In genomic region chr2:237194906-237195305, GRCh38 we compare ENCODE assay signal across 1 cellular context.
TF ChIP-seq lines count a peak whose summit lies in the region.

No MANE protein-coding gene starts in this region.

TF ChIP-seq in IMR-90, 13 proteins besides CTCF, POLR2A, EP300 and RAD21 (continued from another document):
- no peak for TF ChIP-seq USF2 (IDR thresholded peaks at IDR 0.05; ENCODE audit: low read depth, low read length)
- TF ChIP-seq NFE2L2 (IDR thresholded peaks at IDR 0.05; ENCODE audit: low read depth, low read length) = no peak
- TF ChIP-seq RCOR1 (IDR thresholded peaks at IDR 0.05; ENCODE audit: insufficient replicate concordance, low read length) = no peak
- no peak for TF ChIP-seq FOS (IDR thresholded peaks at IDR 0.05; ENCODE audit: low read depth, low read length)
- TF ChIP-seq MAFK (IDR thresholded peaks at IDR 0.05; ENCODE audit: low read depth, low read length) = no peak
- TF ChIP-seq CEBPB (IDR thresholded peaks at IDR 0.05; ENCODE audit: low read depth, low read length) = no peak
- TF ChIP-seq SMC3 (IDR thresholded peaks at IDR 0.05; ENCODE audit: low read depth, low read length) = no peak
- no peak for TF ChIP-seq RFX5 (IDR thresholded peaks at IDR 0.05; ENCODE audit: low read depth, low read length)
- TF ChIP-seq, protein P1, sequence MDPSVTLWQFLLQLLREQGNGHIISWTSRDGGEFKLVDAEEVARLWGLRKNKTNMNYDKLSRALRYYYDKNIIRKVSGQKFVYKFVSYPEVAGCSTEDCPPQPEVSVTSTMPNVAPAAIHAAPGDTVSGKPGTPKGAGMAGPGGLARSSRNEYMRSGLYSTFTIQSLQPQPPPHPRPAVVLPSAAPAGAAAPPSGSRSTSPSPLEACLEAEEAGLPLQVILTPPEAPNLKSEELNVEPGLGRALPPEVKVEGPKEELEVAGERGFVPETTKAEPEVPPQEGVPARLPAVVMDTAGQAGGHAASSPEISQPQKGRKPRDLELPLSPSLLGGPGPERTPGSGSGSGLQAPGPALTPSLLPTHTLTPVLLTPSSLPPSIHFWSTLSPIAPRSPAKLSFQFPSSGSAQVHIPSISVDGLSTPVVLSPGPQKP (IDR thresholded peaks at IDR 0.05; ENCODE audit: borderline replicate concordance, low read depth, low read length) = no peak
